ENCODE assay signal across 23 cellular contexts in genomic region chr10:70596860-70597809, GRCh38. TPM values are rescaled to one million over a fixed set of nuclear protein-coding genes. Genes with fewer than 3 reads are reported as not detected.
DNase-seq lines count a peak whose midpoint lies in the region; ATAC-seq and TF ChIP-seq lines count a peak whose summit lies in the region.
"Had no signal": no experiment of that assay in that cellular context is flagged by ENCODE, and none has a peak within 500 bp of the region (broad histone marks: within the 10 kb centered on the region; RNA-seq: fewer than 3 reads in every experiment).

No MANE protein-coding gene starts in this region.

- H3K9me3 Mint-ChIP-seq in T-cell (no peaks in the 10 kb centered on the region), immature natural killer cell (no peaks in the 10 kb centered on the region), type B pancreatic cell (no peaks in the 10 kb centered on the region)
- H3K9me3 Mint-ChIP-seq in naive thymus-derived CD4-positive, alpha-beta T cell, result no peaks in the 10 kb centered on the region

- no peak for TF ChIP-seq POLR2A in heart left ventricle (IDR thresholded peaks at IDR 0.05)

- intact Hi-C loops in right cardiac atrium (cut with DNase I), result no loop called here
- intact Hi-C loops in heart left ventricle (cut with DNase I), result no loop called here
- intact Hi-C loops in naive thymus-derived CD4-positive, alpha-beta T cell (cut with micrococcal nuclease), result no loop called here

- no peaks in the 10 kb centered on the region for H3K36me3 ChIP-seq in heart left ventricle
- H3K36me3 ChIP-seq in naive thymus-derived CD4-positive, alpha-beta T cell (ENCODE audit: control insufficient read depth in 2 of 3, insufficient read depth in 3 of 3, low read length in 3 of 3), result peaks cover 0 to 27% (median 14%) of the 10 kb centered on the region in 3 experiments
- H3K36me3 ChIP-seq: brain microvascular endothelial cell, esophagus squamous epithelium, HAP-1, heart right ventricle, ovary had no signal

- peak overlapping the region in 1 of 3 donors; percentile 28 for H3K4me3 Mint-ChIP-seq in T-cell
- H3K4me3 Mint-ChIP-seq in immature natural killer cell, result peak overlapping the region; percentile 99 to 100 (median 100)
- no peak overlapping the region for H3K4me3 Mint-ChIP-seq in type B pancreatic cell
- H3K4me3 Mint-ChIP-seq in naive thymus-derived CD4-positive, alpha-beta T cell, result peak overlapping the region in 1 of 10 donors; percentile 72
- H3K4me3 Mint-ChIP-seq: B cell, T-helper 17 cell had no signal

- TF ChIP-seq CTCF in heart left ventricle (IDR thresholded peaks at IDR 0.05) (no peak), type B pancreatic cell (conservative IDR thresholded peaks at IDR 0.05) (no peak)

- H3K4me1 ChIP-seq in right cardiac atrium (ENCODE audit: control insufficient read depth, insufficient read depth, low read length) (no peaks in the 10 kb centered on the region), heart left ventricle (peaks cover 0 to 10% (median 0%) of the 10 kb centered on the region in 12 donors)
- H3K4me1 ChIP-seq in naive thymus-derived CD4-positive, alpha-beta T cell (ENCODE audit: control insufficient read depth in 2 of 2, insufficient read depth in 2 of 2, low read length in 2 of 2), result peaks cover 14 to 36% of the 10 kb centered on the region in 2 donors
- H3K4me1 ChIP-seq: HAP-1 had no signal

- DNase-seq in right cardiac atrium, result peak in 2 of 3 donors; percentile 23 to 54
- no peak for DNase-seq in heart left ventricle
- no peak for DNase-seq in T-cell
- DNase-seq in immature natural killer cell, result no peak
- peak; percentile 24 for DNase-seq in type B pancreatic cell (ENCODE audit: extremely low spot score, unreplicated experiment)
- DNase-seq in GM03348 (ENCODE audit: low spot score), result no peak
- DNase-seq in naive thymus-derived CD4-positive, alpha-beta T cell, result no peak
- DNase-seq: activated CD4-positive, CD25-positive, alpha-beta regulatory T cell treated with anti-CD3 and anti-CD28 coated beads, Interleukin-2, amount 50 U/mL, for 72 hours; activated naive CD4-positive, alpha-beta T cell; brain microvascular endothelial cell; DMS53; esophagus squamous epithelium; heart right ventricle; islet precursor cell; NCI-H2029 treated with DMSO at 0.1 percent for 48 hours; ovary; stimulated activated CD4-positive, alpha-beta T cell treated with anti-CD3 and anti-CD28 coated beads, Interleukin-4, amount 100 ng/mL, for 24 hours; T-helper 17 cell had no signal

- H3K27ac ChIP-seq in right cardiac atrium (ENCODE audit: low read length), result no peak overlapping the region
- H3K27ac ChIP-seq in heart left ventricle, result peak overlapping the region in 1 of 12 donors; percentile 2
- no peak overlapping the region for H3K27ac ChIP-seq in naive thymus-derived CD4-positive, alpha-beta T cell (ENCODE audit: low read depth, low read length)
- H3K27ac ChIP-seq: brain microvascular endothelial cell, esophagus squamous epithelium, ovary had no signal

- H3K36me3 Mint-ChIP-seq in T-cell, result peaks cover 25% of the 10 kb centered on the region
- peaks cover 56 to 67% (median 57%) of the 10 kb centered on the region in 3 donors for H3K36me3 Mint-ChIP-seq in immature natural killer cell
- H3K36me3 Mint-ChIP-seq in type B pancreatic cell, result no peaks in the 10 kb centered on the region
- peaks cover 4 to 33% (median 24%) of the 10 kb centered on the region in 5 donors for H3K36me3 Mint-ChIP-seq in naive thymus-derived CD4-positive, alpha-beta T cell

- H3K27me3 ChIP-seq in right cardiac atrium (ENCODE audit: control insufficient read depth, insufficient read depth) (no peaks in the 10 kb centered on the region), heart left ventricle (no peaks in the 10 kb centered on the region)
- H3K27me3 ChIP-seq in naive thymus-derived CD4-positive, alpha-beta T cell (ENCODE audit: control insufficient read depth in 2 of 2, insufficient read depth in 2 of 2, low read length in 2 of 2), result no peaks in the 10 kb centered on the region
- H3K27me3 ChIP-seq: brain microvascular endothelial cell, esophagus squamous epithelium, heart right ventricle, ovary had no signal

- POLR2A ChIA-PET in T-cell (lab: Charles Lee), result no interaction called here
- POLR2A ChIA-PET in naive thymus-derived CD4-positive, alpha-beta T cell (lab: Charles Lee), result no interaction called here

- CTCF ChIA-PET in T-cell (lab: Charles Lee), result no interaction called here
- CTCF ChIA-PET in naive thymus-derived CD4-positive, alpha-beta T cell (lab: Charles Lee), result no interaction called here

- no peak for ATAC-seq in right cardiac atrium
- no peak for ATAC-seq in heart left ventricle
- ATAC-seq in T-cell (replicated peaks in 1 of 4), result no peak
- ATAC-seq in naive thymus-derived CD4-positive, alpha-beta T cell, result no peak
- ATAC-seq in GM21526 (IDR thresholded peaks at IDR 0.05; ENCODE audit: low FRiP score, unreplicated experiment), result no peak
- ATAC-seq: T-helper 17 cell had no signal

- H3K4me3 ChIP-seq in right cardiac atrium (ENCODE audit: low read length) (no peak overlapping the region), heart left ventricle (no peak overlapping the region)
- H3K4me3 ChIP-seq in naive thymus-derived CD4-positive, alpha-beta T cell (ENCODE audit: low read length), result no peak overlapping the region
- H3K4me3 ChIP-seq: esophagus squamous epithelium, HAP-1, heart right ventricle, ovary had no signal

- H3K4me1 Mint-ChIP-seq in T-cell (peaks cover 48 to 67% (median 57%) of the 10 kb centered on the region in 3 donors), immature natural killer cell (peaks cover 79 to 83% of the 10 kb centered on the region in 2 donors), type B pancreatic cell (ENCODE audit: unreplicated experiment) (peaks cover 20% of the 10 kb centered on the region)
- H3K4me1 Mint-ChIP-seq in naive thymus-derived CD4-positive, alpha-beta T cell, result peaks cover 19 to 61% (median 30%) of the 10 kb centered on the region in 7 donors
- H3K4me1 Mint-ChIP-seq: B cell had no signal

- 80% methylated on average over 8 of the region's 8 CpGs for WGBS in right cardiac atrium
- 82 to 90% (median 85%) methylated on average over 8 of the region's 8 CpGs for WGBS in heart left ventricle, 4 donors

- H3K27me3 Mint-ChIP-seq in T-cell (no peaks in the 10 kb centered on the region), immature natural killer cell (ENCODE audit: low read depth in 3 of 3) (peaks cover 6 to 72% (median 50%) of the 10 kb centered on the region in 3 donors), type B pancreatic cell (peaks cover 6% of the 10 kb centered on the region)
- H3K27me3 Mint-ChIP-seq in naive thymus-derived CD4-positive, alpha-beta T cell, result peaks cover 0 to 2% (median 0%) of the 10 kb centered on the region in 5 donors

- H3K9me3 ChIP-seq in right cardiac atrium (ENCODE audit: control insufficient read depth, low read length), result no peaks in the 10 kb centered on the region
- H3K9me3 ChIP-seq in heart left ventricle, result no peaks in the 10 kb centered on the region
- H3K9me3 ChIP-seq in naive thymus-derived CD4-positive, alpha-beta T cell (ENCODE audit: control insufficient read depth in 2 of 3, low read length in 3 of 3), result no peaks in the 10 kb centered on the region
- H3K9me3 ChIP-seq: esophagus squamous epithelium, HAP-1, heart right ventricle, ovary had no signal

- H3K27ac Mint-ChIP-seq in T-cell (peak overlapping the region; percentile 44 to 49), immature natural killer cell (peak overlapping the region; percentile 77 to 100 (median 96)), type B pancreatic cell (no peak overlapping the region)
- peak overlapping the region in 2 of 9 donors; percentile 18 to 27 for H3K27ac Mint-ChIP-seq in naive thymus-derived CD4-positive, alpha-beta T cell
- H3K27ac Mint-ChIP-seq: B cell, T-helper 17 cell had no signal

RNA-seq across cellular contexts. Expression of gene PRF1, which starts 5.4 kb away (rescaled TPM):
- total RNA-seq in right cardiac atrium (1 to 10 TPM in 3 of 4 donors, under 1 TPM in 1; 0.81 to 2.9 (median 1.9) TPM), heart left ventricle (10 to 100 TPM in 1 of 9 donors, 1 to 10 TPM in 4, under 1 TPM in 4; 0.50 to 19.4 (median 1.4) TPM), T-cell (100 to 1,000 TPM in 1 of 5 donors, 10 to 100 TPM in 4; 32.6 to 146 (median 63.0) TPM), type B pancreatic cell (ENCODE audit: low replicate concordance) (not detected in 2 replicates)
- polyA plus RNA-seq in right cardiac atrium (1.1 TPM), heart left ventricle (1 to 10 TPM in 1 of 2 donors, under 1 TPM in 1; 0.68 to 1.0 TPM), immature natural killer cell (1,000 to 10,000 TPM; 4,156 to 6,150 (median 5,696) TPM)
- total RNA-seq in naive thymus-derived CD4-positive, alpha-beta T cell, result 100 to 1,000 TPM in 2 of 5 experiments, 10 to 100 TPM in 2, 1 to 10 TPM in 1; 8.1 to 198 (median 30.7) TPM
- polyA plus RNA-seq in naive thymus-derived CD4-positive, alpha-beta T cell, result 10 to 100 TPM; 19.3 to 27.6 TPM
- total RNA-seq: dermis microvascular lymphatic vessel endothelial cell, HT-29 had no signal

Comparison
In these comparisons a context has a peak if more than half of its experiments do, and no peak if none do; other contexts are left out.
1. DNase-seq: peak in right cardiac atrium (2 of 3) and type B pancreatic cell (single experiment); none in heart left ventricle (0 of 5), T-cell (0 of 34), immature natural killer cell (0 of 3), GM03348 (single experiment) and naive thymus-derived CD4-positive, alpha-beta T cell (0 of 9).